In genomic region chr22:50581950-50582561, GRCh38 we compare ENCODE assay signal across 6 cellular contexts. TPM values are rescaled to one million over a fixed set of nuclear protein-coding genes. Genes with fewer than 3 reads are reported as not detected.
DNase-seq lines count a peak whose midpoint lies in the region; ATAC-seq lines count a peak whose summit lies in the region.

No MANE protein-coding gene starts in this region.

- 5 to 6% methylated on average over 36 to 45 of the region's 45 CpGs for WGBS in esophagus, 2 donors

- ATAC-seq in GM21390 (IDR thresholded peaks at IDR 0.05; ENCODE audit: unreplicated experiment) (peak; percentile 8), HG02938 (IDR thresholded peaks at IDR 0.05; ENCODE audit: unreplicated experiment) (no peak), HG02840 (IDR thresholded peaks at IDR 0.05; ENCODE audit: low FRiP score, unreplicated experiment) (no peak)

- H3K27me3 ChIP-seq in esophagus (ENCODE audit: control insufficient read depth in 1 of 2, insufficient read depth in 2 of 2, low read length in 2 of 2) = no peaks in the 10 kb centered on the region

- H3K36me3 ChIP-seq in esophagus (ENCODE audit: control insufficient read depth in 2 of 2, insufficient read depth in 2 of 2, low read length in 1 of 2) = peaks cover 0 to 14% of the 10 kb centered on the region in 2 donors

- peaks cover 0 to 17% of the 10 kb centered on the region in 2 donors for H3K4me1 ChIP-seq in esophagus (ENCODE audit: control insufficient read depth in 2 of 2, insufficient read depth in 2 of 2, low read length in 1 of 2)

- peak overlapping the region; percentile 97 to 98 for H3K27ac ChIP-seq in esophagus (ENCODE audit: low read depth in 2 of 2, low read length in 1 of 2)

- peak overlapping the region; percentile 62 to 78 for H3K4me3 ChIP-seq in esophagus (ENCODE audit: low read depth in 1 of 2, low read length in 2 of 2)

- H3K9me3 ChIP-seq in esophagus (ENCODE audit: control insufficient read depth in 2 of 2, insufficient read depth in 1 of 2, low read depth in 1 of 2, low read length in 1 of 2) = no peaks in the 10 kb centered on the region

- peak; percentile 49 for DNase-seq in RPMI8226
- DNase-seq in stimulated activated CD4-positive, alpha-beta T cell treated with anti-CD3 and anti-CD28 coated beads, Interleukin-15, amount 100 ng/mL, for 24 hours = peak; percentile 55

RNA-seq across cellular contexts. Expression of gene CHKB, which starts 0.6 kb away (rescaled TPM):
- polyA plus RNA-seq in esophagus = 100 to 1,000 TPM in 1 of 2 donors, 10 to 100 TPM in 1; 50.1 to 110 TPM

RNA-seq across cellular contexts. Expression of gene CPT1B, which starts 3.8 kb away (rescaled TPM):
- 10 to 100 TPM in 1 of 2 donors, 1 to 10 TPM in 1; 9.4 to 55.5 TPM for polyA plus RNA-seq in esophagus

RNA-seq across cellular contexts. Expression of gene MAPK8IP2, which starts 18.5 kb away (rescaled TPM):
- under 1 TPM; 0.55 to 0.61 TPM for polyA plus RNA-seq in esophagus

RNA-seq across cellular contexts. Expression of gene SYCE3, which starts 19.3 kb away (rescaled TPM):
- under 1 TPM in 1 of 2 donors, not detected in 1; 0.32 TPM for polyA plus RNA-seq in esophagus

RNA-seq across cellular contexts. Expression of gene KLHDC7B, which starts 36.4 kb away (rescaled TPM):
- polyA plus RNA-seq in esophagus = under 1 TPM; 0.12 to 0.14 TPM
